17 cellular contexts compared by ENCODE assay signal in the genomic region with DNA sequence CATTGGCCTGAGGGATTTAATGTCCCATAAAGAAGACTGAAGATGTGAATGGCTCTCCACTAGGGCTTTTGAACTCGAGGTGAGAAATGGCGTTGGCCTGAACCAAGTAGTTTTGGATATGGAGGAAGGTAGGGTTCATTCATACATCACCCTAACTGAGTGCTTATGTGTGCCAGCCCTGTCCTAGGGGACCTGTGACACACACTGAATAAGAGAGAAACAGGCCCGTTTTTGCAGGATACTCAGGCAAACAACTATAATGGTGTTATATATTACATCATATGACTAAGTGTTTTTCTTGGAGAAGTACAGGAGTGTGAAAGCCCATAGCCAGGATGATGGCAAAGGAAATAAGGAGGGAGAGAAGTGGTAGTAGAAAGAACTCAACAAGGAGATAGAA.
DNase-seq lines count a peak whose midpoint lies in the region; ATAC-seq and TF ChIP-seq lines count a peak whose summit lies in the region.
"Had no signal": no experiment of that assay in that cellular context is flagged by ENCODE, and none has a peak within 500 bp of the region (broad histone marks: within the 10 kb centered on the region; RNA-seq: fewer than 3 reads in every experiment).

No MANE protein-coding gene starts in this region.

- no peak for ATAC-seq in HG02840 (IDR thresholded peaks at IDR 0.05; ENCODE audit: low FRiP score, unreplicated experiment)

- H3K36me3 ChIP-seq in MG63 (no peaks in the 10 kb centered on the region), tibial artery (no peaks in the 10 kb centered on the region)
- H3K36me3 ChIP-seq: Peyer's patch had no signal

- no peaks in the 10 kb centered on the region for H3K27me3 Mint-ChIP-seq in nephron (ENCODE audit: low read depth)

- H3K9me3 Mint-ChIP-seq in nephron, result peaks cover 3% of the 10 kb centered on the region

- intact Hi-C loops in tibial artery (cut with DNase I; ENCODE audit: low total_unique reads), result no loop called here

- peaks cover 5% of the 10 kb centered on the region for H3K4me1 Mint-ChIP-seq in nephron

- H3K27ac Mint-ChIP-seq in nephron, result peak overlapping the region in 2 of 3 experiments; percentile 1 to 6

- no peaks in the 10 kb centered on the region for H3K36me3 Mint-ChIP-seq in nephron (ENCODE audit: low read depth)
- H3K36me3 Mint-ChIP-seq: CD14-positive monocyte had no signal

- TF ChIP-seq CTCF in fibroblast of the aortic adventitia (IDR thresholded peaks at IDR 0.05; ENCODE audit: insufficient read depth, low read length) (no peak), nephron (IDR thresholded peaks at IDR 0.05; ENCODE audit: unreplicated experiment in 3 of 3) (no peak), tibial artery (IDR thresholded peaks at IDR 0.05) (no peak)

- H3K4me3 Mint-ChIP-seq in nephron, result no peak overlapping the region
- H3K4me3 Mint-ChIP-seq: CD14-positive monocyte had no signal

- DNase-seq in MG63 (peak; percentile 74), fibroblast of the aortic adventitia (ENCODE audit: low read depth) (peak; percentile 72), tibial artery (peak in 1 of 2 donors; percentile 45), SIG-M5 (lab: John Stamatoyannopoulos, UW) (no peak), SHP77 (lab: John Stamatoyannopoulos, UW) (no peak)
- DNase-seq: ACHN, COR-L47, HCEC 1CT, Kasumi-1, NCI-H1092 treated with DMSO at 0.1 percent for 48 hours, NCI-H146, NCI-H2081, Peyer's patch, SK-N-SH had no signal

- H3K27me3 ChIP-seq in MG63 (no peaks in the 10 kb centered on the region), tibial artery (no peaks in the 10 kb centered on the region)
- H3K27me3 ChIP-seq: Peyer's patch had no signal

- no peak overlapping the region for H3K4me3 ChIP-seq in MG63
- H3K4me3 ChIP-seq in fibroblast of the aortic adventitia (ENCODE audit: low read depth, low read length), result no peak overlapping the region
- H3K4me3 ChIP-seq in tibial artery, result no peak overlapping the region
- H3K4me3 ChIP-seq: Peyer's patch had no signal

- peaks cover 0 to 17% (median 7%) of the 10 kb centered on the region in 4 donors for H3K4me1 ChIP-seq in tibial artery
- H3K4me1 ChIP-seq: Peyer's patch had no signal

- H3K27ac ChIP-seq in tibial artery, result peak overlapping the region; percentile 31 to 50
- H3K27ac ChIP-seq: Peyer's patch had no signal

- H3K9me3 ChIP-seq in MG63 (peaks cover 7% of the 10 kb centered on the region; the same call in 1 of the 2 replicates), tibial artery (no peaks in the 10 kb centered on the region)
- H3K9me3 ChIP-seq: Peyer's patch, SK-N-SH had no signal

Comparison
In these comparisons a context has a peak if more than half of its experiments do, and no peak if none do; other contexts are left out.
1. DNase-seq: peak in MG63 (single experiment) and fibroblast of the aortic adventitia (single experiment); none in SIG-M5 (single experiment) and SHP77 (0 of 2).